6 cellular contexts compared by ENCODE assay signal in genomic region chr2:111271647-111272304, GRCh38.
DNase-seq lines count a peak whose midpoint lies in the region; ATAC-seq, FAIRE-seq and TF ChIP-seq lines count a peak whose summit lies in the region.
"Not testable (repeated sequence)": the region's sequence is repeated elsewhere in the genome, so short reads cannot be mapped to it uniquely, and the experiment has no call there.

No MANE protein-coding gene starts in this region.

- H3K27ac ChIP-seq in endothelial cell of umbilical vein (ENCODE audit: insufficient read depth, low read depth, low read length), result not testable (repeated sequence)

- not testable (repeated sequence) for H3K79me2 ChIP-seq in endothelial cell of umbilical vein (ENCODE audit: control insufficient read depth, insufficient read depth, low read length)

- H3K36me3 Mint-ChIP-seq in activated CD4-positive, alpha-beta T cell treated with anti-CD3 and anti-CD28 coated beads for 36 hours (ENCODE audit: low read depth); activated T-helper 17 cell treated with anti-CD3 and anti-CD28 coated beads, Interleukin-2, amount 50 U/mL, for 72 hours (ENCODE audit: low read depth): not testable (repeated sequence)

- TF ChIP-seq CTCF in endothelial cell of umbilical vein (IDR thresholded peaks at IDR 0.05; ENCODE audit: extremely low read depth in 1 of 2, insufficient read depth in 1 of 2, low read depth in 1 of 2, low read length in 2 of 2), result not testable (repeated sequence)

- H3K9me3 Mint-ChIP-seq in activated CD4-positive, alpha-beta T cell treated with anti-CD3 and anti-CD28 coated beads for 36 hours (ENCODE audit: low read depth); activated T-helper 17 cell treated with anti-CD3 and anti-CD28 coated beads, Interleukin-2, amount 50 U/mL, for 72 hours: not testable (repeated sequence)

- peak; percentile 77 for FAIRE-seq in endothelial cell of umbilical vein (lab: Jason Lieb, UNC)

- dilution Hi-C loops in endothelial cell of umbilical vein (cut with MboI; ENCODE audit: extremely low pct_ligation_motif_present, low sequenced_read_pairs), result not testable (repeated sequence)

- not testable (repeated sequence) for H3K27me3 ChIP-seq in endothelial cell of umbilical vein (ENCODE audit: control insufficient read depth in 2 of 2, insufficient read depth in 2 of 2, low read length in 2 of 2)

- H3K9ac ChIP-seq in endothelial cell of umbilical vein (replicated peaks; ENCODE audit: extremely low read depth, insufficient read depth, low read length), result not testable (repeated sequence)

- not testable (repeated sequence) for H3K4me3 Mint-ChIP-seq in activated CD4-positive, alpha-beta T cell treated with anti-CD3 and anti-CD28 coated beads for 36 hours; activated T-helper 17 cell treated with anti-CD3 and anti-CD28 coated beads, Interleukin-2, amount 50 U/mL, for 72 hours

- peak; percentile 76 for ATAC-seq in activated CD4-positive, alpha-beta T cell treated with anti-CD3 and anti-CD28 coated beads for 36 hours
- ATAC-seq in activated T-helper 17 cell treated with anti-CD3 and anti-CD28 coated beads, Interleukin-2, amount 50 U/mL, for 72 hours (replicated peaks), result peak; percentile 84
- ATAC-seq in stimulated activated naive CD8-positive, alpha-beta T cell treated with anti-CD3 and anti-CD28 coated beads, Interleukin-15, Interleukin-2, amounts not matched to agents 100 U/mL and 50 U/mL, for 24 hours, result peak; percentile 81

- not testable (repeated sequence) for H4K20me1 ChIP-seq in endothelial cell of umbilical vein (replicated peaks; ENCODE audit: control insufficient read depth, extremely low read depth, insufficient read depth, low read length)

- H3K4me1 Mint-ChIP-seq in activated CD4-positive, alpha-beta T cell treated with anti-CD3 and anti-CD28 coated beads for 36 hours; activated T-helper 17 cell treated with anti-CD3 and anti-CD28 coated beads, Interleukin-2, amount 50 U/mL, for 72 hours: not testable (repeated sequence)

- intact Hi-C loops in activated CD4-positive, alpha-beta T cell treated with anti-CD3 and anti-CD28 coated beads for 36 hours (cut with DNase I, micrococcal nuclease); endothelial cell of umbilical vein (cut with micrococcal nuclease): not testable (repeated sequence)

- BruUV-seq in endothelial cell of umbilical vein (replicated peaks; lab: Mats Ljungman, UMichigan), result not testable (repeated sequence)

- not testable (repeated sequence) for H3K9me1 ChIP-seq in endothelial cell of umbilical vein (replicated peaks; ENCODE audit: control insufficient read depth, extremely low read depth, insufficient read depth, low read length)

- not testable (repeated sequence) for H2AFZ ChIP-seq in endothelial cell of umbilical vein (ENCODE audit: low read depth, low read length)

- POLR2A ChIA-PET in activated CD4-positive, alpha-beta T cell treated with anti-CD3 and anti-CD28 coated beads for 36 hours (lab: Charles Lee); endothelial cell of umbilical vein (lab: Charles Lee): not testable (repeated sequence)

- not testable (repeated sequence) for H3K27me3 Mint-ChIP-seq in activated CD4-positive, alpha-beta T cell treated with anti-CD3 and anti-CD28 coated beads for 36 hours; activated T-helper 17 cell treated with anti-CD3 and anti-CD28 coated beads, Interleukin-2, amount 50 U/mL, for 72 hours

- not testable (repeated sequence) for H3K4me2 ChIP-seq in endothelial cell of umbilical vein (ENCODE audit: insufficient read depth, low read length)

- H3K4me3 ChIP-seq in endothelial cell of umbilical vein (replicated peaks in 1 of 3; ENCODE audit: insufficient read depth in 1 of 3, low read depth in 1 of 3, low read length in 3 of 3), result not testable (repeated sequence)

- not testable (repeated sequence) for H3K9me3 ChIP-seq in endothelial cell of umbilical vein (replicated peaks; ENCODE audit: control insufficient read depth, insufficient read depth, low read length)

- H3K27ac Mint-ChIP-seq in activated CD4-positive, alpha-beta T cell treated with anti-CD3 and anti-CD28 coated beads for 36 hours; activated T-helper 17 cell treated with anti-CD3 and anti-CD28 coated beads, Interleukin-2, amount 50 U/mL, for 72 hours: not testable (repeated sequence)

- CTCF ChIA-PET in activated CD4-positive, alpha-beta T cell treated with anti-CD3 and anti-CD28 coated beads for 36 hours (lab: Charles Lee); endothelial cell of umbilical vein (lab: Charles Lee): not testable (repeated sequence)

- H3K4me1 ChIP-seq in endothelial cell of umbilical vein (ENCODE audit: control insufficient read depth, extremely low read depth, insufficient read depth, low read length), result not testable (repeated sequence)

- DNase-seq in M059J (ENCODE audit: low read depth) (peak; percentile 19), myocyte (ENCODE audit: low read depth) (peak; percentile 2)
- DNase-seq in activated CD4-positive, alpha-beta T cell treated with anti-CD3 and anti-CD28 coated beads for 36 hours; endothelial cell of umbilical vein (ENCODE audit: low read depth, low spot score); stimulated activated naive CD8-positive, alpha-beta T cell treated with anti-CD3 and anti-CD28 coated beads, Interleukin-15, Interleukin-2, amounts not matched to agents 100 U/mL and 50 U/mL, for 24 hours: not testable (repeated sequence)

- TF ChIP-seq POLR2A in endothelial cell of umbilical vein (IDR thresholded peaks at IDR 0.05; ENCODE audit: low read depth, low read length), result not testable (repeated sequence)

- not testable (repeated sequence) for H3K36me3 ChIP-seq in endothelial cell of umbilical vein (ENCODE audit: control insufficient read depth in 2 of 2, extremely low read depth in 1 of 2, insufficient read depth in 2 of 2, low read length in 2 of 2)
